8 cellular contexts compared by ENCODE assay signal in genomic region chr5:179827684-179828083, GRCh38. TPM values are rescaled to one million over a fixed set of nuclear protein-coding genes. Genes with fewer than 3 reads are reported as not detected.
DNase-seq lines count a peak whose midpoint lies in the region; ATAC-seq, FAIRE-seq and TF ChIP-seq lines count a peak whose summit lies in the region.

No MANE protein-coding gene starts in this region.

- TF ChIP-seq CTCF in Calu3 (IDR thresholded peaks at IDR 0.05; ENCODE audit: unreplicated experiment): no peak
- no peak for TF ChIP-seq CTCF in prostate gland (IDR thresholded peaks at IDR 0.05)

- H3K27ac Mint-ChIP-seq in Calu3 (ENCODE audit: unreplicated experiment): peak overlapping the region; percentile 74

- H3K27me3 ChIP-seq in prostate gland (replicated peaks; ENCODE audit: insufficient read depth): no peaks in the 10 kb centered on the region

- no peaks in the 10 kb centered on the region for H3K27me3 Mint-ChIP-seq in Calu3 (ENCODE audit: unreplicated experiment)

- WGBS in prostate gland: 40% methylated on average over 9 of the region's 9 CpGs

- DNase-seq in Calu3 (no peak), RCC 7860 (ENCODE audit: low spot score) (peak; percentile 70), dermis blood vessel endothelial cell (peak; percentile 62), prostate gland (ENCODE audit: low spot score) (peak; percentile 38), urothelium cell line (ENCODE audit: low spot score) (no peak), NCI-H2107 treated with DMSO at 0.1 percent for 48 hours (lab: John Stamatoyannopoulos, UW; ENCODE audit: unreplicated experiment) (no peak), NAMALWA (ENCODE audit: low spot score) (no peak)

- peaks cover 74% of the 10 kb centered on the region for H3K4me1 Mint-ChIP-seq in Calu3 (ENCODE audit: low read depth, unreplicated experiment)

- H3K4me1 ChIP-seq in prostate gland (replicated peaks): peaks cover 20% of the 10 kb centered on the region

- no peaks in the 10 kb centered on the region for H3K9me3 ChIP-seq in prostate gland

- peak overlapping the region in 1 of 2 donors; percentile 55 for H3K27ac ChIP-seq in prostate gland

- peaks cover 27 to 50% of the 10 kb centered on the region in 2 donors for H3K36me3 ChIP-seq in prostate gland

- FAIRE-seq in RCC 7860 (lab: Jason Lieb, UNC): peak; percentile 17
- FAIRE-seq in urothelium cell line (lab: Jason Lieb, UNC): no peak

- no peak overlapping the region for H3K4me3 ChIP-seq in prostate gland

- peak overlapping the region; percentile 97 for H3K4me3 Mint-ChIP-seq in Calu3 (ENCODE audit: low read depth, unreplicated experiment)

- no TSS peak for BruUV-seq in Calu3 (replicated peaks; lab: Mats Ljungman, UMichigan)

- intact Hi-C loops in Calu3 (cut with micrococcal nuclease; ENCODE audit: unreplicated experiment) (no loop called here), prostate gland (cut with DNase I) (no loop called here)

- no peaks in the 10 kb centered on the region for H3K9me3 Mint-ChIP-seq in Calu3 (ENCODE audit: low read depth, unreplicated experiment)

- no peak for ATAC-seq in GM18858 (IDR thresholded peaks at IDR 0.05; ENCODE audit: unreplicated experiment)

- TF ChIP-seq POLR2A in prostate gland (IDR thresholded peaks at IDR 0.05): no peak

- CTCF ChIA-PET in Calu3 (lab: Charles Lee): interaction anchor here (1.2 kb wide), 1 partner anchor 10 kb away, joined by 3 read pairs; no protein-coding TSS in a partner anchor

- peaks cover 100% of the 10 kb centered on the region for H3K36me3 Mint-ChIP-seq in Calu3 (ENCODE audit: insufficient read depth, unreplicated experiment)

RNA-seq across cellular contexts. Expression of gene SQSTM1, which starts 7.0 kb away (rescaled TPM):
- total RNA-seq in Calu3 (2022) (1,023 and 1,145 TPM in 2 replicates), dermis blood vessel endothelial cell (644 and 1,006 TPM in 2 replicates), prostate gland (100 to 1,000 TPM; 377 to 527 TPM)

RNA-seq across cellular contexts. Expression of gene MGAT4B, which starts 21.0 kb away (rescaled TPM):
- 610 and 613 TPM in 2 replicates for total RNA-seq in Calu3 (2022)
- total RNA-seq in dermis blood vessel endothelial cell: 229 and 248 TPM in 2 replicates
- 100 to 1,000 TPM in 1 of 2 donors, 10 to 100 TPM in 1; 82.7 to 142 TPM for total RNA-seq in prostate gland

RNA-seq across cellular contexts. Expression of gene MRNIP, which starts 30.9 kb away (rescaled TPM):
- total RNA-seq in Calu3 (2022): 41.5 and 47.1 TPM in 2 replicates
- total RNA-seq in dermis blood vessel endothelial cell: 8.2 and 11.9 TPM in 2 replicates
- 10 to 100 TPM; 30.0 to 55.2 TPM for total RNA-seq in prostate gland

RNA-seq across cellular contexts. Expression of gene LTC4S, which starts 33.9 kb away (rescaled TPM):
- 2.2 and 4.9 TPM in 2 replicates for total RNA-seq in Calu3 (2022)
- total RNA-seq in dermis blood vessel endothelial cell: 0.79 and 0.85 TPM in 2 replicates
- total RNA-seq in prostate gland: 1 to 10 TPM; 7.8 to 8.2 TPM

Comparison
In these comparisons a context has a peak if more than half of its experiments do, and no peak if none do; other contexts are left out.
1. DNase-seq: peak in RCC 7860 (single experiment), dermis blood vessel endothelial cell (single experiment) and prostate gland (single experiment); none in Calu3 (single experiment), urothelium cell line (single experiment), NCI-H2107 treated with DMSO at 0.1 percent for 48 hours (single experiment) and NAMALWA (single experiment).